In genomic region chr22:39117585-39118191, GRCh38 we compare ENCODE assay signal across 9 cellular contexts. TPM values are rescaled to one million over a fixed set of nuclear protein-coding genes. Genes with fewer than 3 reads are reported as not detected.
DNase-seq lines count a peak whose midpoint lies in the region; ATAC-seq and TF ChIP-seq lines count a peak whose summit lies in the region.
"Had no signal": no experiment of that assay in that cellular context is flagged by ENCODE, and none has a peak within 500 bp of the region (broad histone marks: within the 10 kb centered on the region; RNA-seq: fewer than 3 reads in every experiment).

No MANE protein-coding gene starts in this region.

- ATAC-seq in GM21786 (IDR thresholded peaks at IDR 0.05; ENCODE audit: unreplicated experiment), result peak; percentile 43
- ATAC-seq in HG02610 (IDR thresholded peaks at IDR 0.05; ENCODE audit: unreplicated experiment), result no peak

- TF ChIP-seq CTCF in epithelial cell of esophagus (IDR thresholded peaks at IDR 0.05; ENCODE audit: insufficient read depth, low read depth, low read length, missing control alignments) (peak; percentile 61), coronary artery (IDR thresholded peaks at IDR 0.05) (no peak)

- DNase-seq in CD1c-positive myeloid dendritic cell (ENCODE audit: extremely low spot score) (peak; percentile 68), NCI-H82 treated with DMSO at 0.1 percent for 48 hours (lab: John Stamatoyannopoulos, UW; ENCODE audit: unreplicated experiment) (peak; percentile 3), epithelial cell of esophagus (ENCODE audit: low read depth) (peak; percentile 63), renal cortical epithelial cell (ENCODE audit: low read depth) (peak; percentile 72), coronary artery (ENCODE audit: low spot score) (no peak)
- DNase-seq in activated CD8-positive, alpha-beta memory T cell treated with anti-CD3 and anti-CD28 coated beads for 4 hours (ENCODE audit: low read depth in 2 of 2), result peak; percentile 62 to 66

- no peak overlapping the region for H3K27ac ChIP-seq in coronary artery

- H3K4me3 ChIP-seq in epithelial cell of esophagus (ENCODE audit: low read length) (no peak overlapping the region), coronary artery (no peak overlapping the region)

RNA-seq across cellular contexts. Expression of gene APOBEC3H, which starts 20.6 kb away (rescaled TPM):
- total RNA-seq in renal cortical epithelial cell, result 0.65 and 0.87 TPM in 2 replicates
- total RNA-seq: temporal lobe had no signal

RNA-seq across cellular contexts. Expression of gene CBX7, which starts 34.8 kb away (rescaled TPM):
- 1.7 and 5.7 TPM in 2 replicates for total RNA-seq in renal cortical epithelial cell

RNA-seq across cellular contexts. Expression of gene APOBEC3G, which starts 40.6 kb away (rescaled TPM):
- total RNA-seq in renal cortical epithelial cell, result 4.0 and 9.7 TPM in 2 replicates
